ENCODE assay signal across 22 cellular contexts in the genomic region with DNA sequence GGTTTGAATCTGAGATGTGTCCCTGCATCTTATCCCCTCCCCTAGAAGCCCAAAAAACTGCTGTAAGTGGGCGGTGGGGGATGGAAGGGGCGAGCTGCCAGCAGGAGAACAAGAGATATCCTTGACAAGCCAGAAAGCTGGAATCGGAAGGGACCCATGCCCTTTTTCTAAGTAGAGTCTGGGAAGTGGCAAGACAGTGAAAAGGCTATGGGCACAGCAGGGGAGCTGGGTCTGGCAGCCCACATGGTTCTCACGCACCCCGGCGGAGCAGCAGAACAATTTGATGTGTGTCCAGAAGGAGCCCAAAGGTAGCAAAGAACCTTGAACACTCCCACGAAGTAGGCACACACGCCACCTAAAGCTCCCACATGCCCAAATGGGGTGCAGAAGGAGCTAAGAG. TPM values are rescaled to one million over a fixed set of nuclear protein-coding genes. Genes with fewer than 3 reads are reported as not detected.
DNase-seq lines count a peak whose midpoint lies in the region; ATAC-seq lines count a peak whose summit lies in the region.
"Had no signal": no experiment of that assay in that cellular context is flagged by ENCODE, and none has a peak within 500 bp of the region (broad histone marks: within the 10 kb centered on the region; RNA-seq: fewer than 3 reads in every experiment).

No MANE protein-coding gene starts in this region.

- CTCF ChIA-PET in CD4-positive, alpha-beta memory T cell (lab: Charles Lee; ENCODE audit: partially characterized antibody), result interaction anchor here (0.6 to 3.1 kb wide), 4 partner anchors 10 to 27 kb away, joined by 3 to 16 read pairs (median 4); no protein-coding TSS in a partner anchor

- H3K9me3 ChIP-seq in CD4-positive, alpha-beta memory T cell (ENCODE audit: control insufficient read depth in 1 of 2, low read length in 2 of 2), result no peaks in the 10 kb centered on the region
- H3K9me3 ChIP-seq: BLaER1, psoas muscle, SJCRH30, suprapubic skin had no signal

- H3K4me1 ChIP-seq in CD4-positive, alpha-beta memory T cell (ENCODE audit: insufficient read depth, low read length), result peaks cover 27% of the 10 kb centered on the region
- H3K4me1 ChIP-seq: psoas muscle, SJCRH30 had no signal

- H3K27me3 Mint-ChIP-seq in T-helper 1 cell treated with Interleukin-12 subunit alpha and Interleukin-12 subunit beta and Interleukin-4 antibody, amounts not matched to agents 30 μg/mL and 1 μg/mL, for 36 hours (ENCODE audit: low read depth), result no peaks in the 10 kb centered on the region
- no peaks in the 10 kb centered on the region for H3K27me3 Mint-ChIP-seq in CD4-positive, alpha-beta memory T cell
- H3K27me3 Mint-ChIP-seq in activated T-helper 17 cell treated with anti-CD3 and anti-CD28 coated beads, Interleukin-2, amount 50 U/mL, for 72 hours, result no peaks in the 10 kb centered on the region
- no peaks in the 10 kb centered on the region for H3K27me3 Mint-ChIP-seq in natural killer cell treated with Interleukin-12 subunit alpha and Interleukin-12 subunit beta and Interleukin-15 and Interleukin-18, amount 100 ng/mL, for 72 hours
- H3K27me3 Mint-ChIP-seq: activated CD4-positive, alpha-beta T cell treated with anti-CD3 and anti-CD28 coated beads for 36 hours; activated naive CD8-positive, alpha-beta T cell had no signal

- no peaks in the 10 kb centered on the region for H3K27me3 ChIP-seq in CD4-positive, alpha-beta memory T cell (ENCODE audit: insufficient read depth, low read length)
- H3K27me3 ChIP-seq: BLaER1, brain microvascular endothelial cell, hepatocyte, SJCRH30, suprapubic skin had no signal

- H3K9me3 Mint-ChIP-seq in T-helper 1 cell treated with Interleukin-12 subunit alpha and Interleukin-12 subunit beta and Interleukin-4 antibody, amounts not matched to agents 30 μg/mL and 1 μg/mL, for 36 hours, result no peaks in the 10 kb centered on the region
- H3K9me3 Mint-ChIP-seq in CD4-positive, alpha-beta memory T cell, result no peaks in the 10 kb centered on the region
- no peaks in the 10 kb centered on the region for H3K9me3 Mint-ChIP-seq in activated T-helper 17 cell treated with anti-CD3 and anti-CD28 coated beads, Interleukin-2, amount 50 U/mL, for 72 hours
- no peaks in the 10 kb centered on the region for H3K9me3 Mint-ChIP-seq in natural killer cell treated with Interleukin-12 subunit alpha and Interleukin-12 subunit beta and Interleukin-15 and Interleukin-18, amount 100 ng/mL, for 72 hours
- H3K9me3 Mint-ChIP-seq: nephron had no signal

- no peak for DNase-seq in T-helper 1 cell
- no peak for DNase-seq in CD4-positive, alpha-beta memory T cell
- no peak for DNase-seq in natural killer cell treated with Interleukin-12 subunit alpha and Interleukin-12 subunit beta and Interleukin-15 and Interleukin-18, amount 100 ng/mL, for 72 hours (ENCODE audit: low spot score)
- no peak for DNase-seq in occipital lobe (lab: John Stamatoyannopoulos, UW)
- DNase-seq in left ventricle myocardium superior, result no peak
- DNase-seq: activated CD4-positive, alpha-beta T cell treated with anti-CD3 and anti-CD28 coated beads for 36 hours; brain microvascular endothelial cell; dermis blood vessel endothelial cell; foreskin fibroblast; NCI-H1436; NCI-H526 treated with DMSO at 0.1 percent for 48 hours; SJCRH30; stimulated activated CD4-positive, alpha-beta T cell treated with anti-CD3 and anti-CD28 coated beads, Interleukin-4, amount 100 ng/mL, for 1 hour had no signal

- peak overlapping the region; percentile 97 for H3K27ac Mint-ChIP-seq in T-helper 1 cell treated with Interleukin-12 subunit alpha and Interleukin-12 subunit beta and Interleukin-4 antibody, amounts not matched to agents 30 μg/mL and 1 μg/mL, for 36 hours
- H3K27ac Mint-ChIP-seq in CD4-positive, alpha-beta memory T cell, result peak overlapping the region; percentile 32 to 78 (median 38)
- H3K27ac Mint-ChIP-seq in activated T-helper 17 cell treated with anti-CD3 and anti-CD28 coated beads, Interleukin-2, amount 50 U/mL, for 72 hours, result peak overlapping the region; percentile 63
- peak overlapping the region; percentile 93 to 96 for H3K27ac Mint-ChIP-seq in natural killer cell treated with Interleukin-12 subunit alpha and Interleukin-12 subunit beta and Interleukin-15 and Interleukin-18, amount 100 ng/mL, for 72 hours
- H3K27ac Mint-ChIP-seq: activated naive CD8-positive, alpha-beta T cell; nephron had no signal

- H3K27ac ChIP-seq in CD4-positive, alpha-beta memory T cell (ENCODE audit: low read depth, low read length), result no peak overlapping the region
- H3K27ac ChIP-seq: BLaER1, brain microvascular endothelial cell, hepatocyte, SJCRH30 had no signal

- no peak overlapping the region for H3K4me3 ChIP-seq in CD4-positive, alpha-beta memory T cell (ENCODE audit: low read length in 2 of 2)
- H3K4me3 ChIP-seq: BLaER1, hepatocyte, psoas muscle, SJCRH30, suprapubic skin had no signal

- H3K36me3 Mint-ChIP-seq in T-helper 1 cell treated with Interleukin-12 subunit alpha and Interleukin-12 subunit beta and Interleukin-4 antibody, amounts not matched to agents 30 μg/mL and 1 μg/mL, for 36 hours (ENCODE audit: low read depth), result peaks cover 11% of the 10 kb centered on the region
- H3K36me3 Mint-ChIP-seq in CD4-positive, alpha-beta memory T cell, result no peaks in the 10 kb centered on the region
- no peaks in the 10 kb centered on the region for H3K36me3 Mint-ChIP-seq in activated T-helper 17 cell treated with anti-CD3 and anti-CD28 coated beads, Interleukin-2, amount 50 U/mL, for 72 hours (ENCODE audit: low read depth)
- H3K36me3 Mint-ChIP-seq in natural killer cell treated with Interleukin-12 subunit alpha and Interleukin-12 subunit beta and Interleukin-15 and Interleukin-18, amount 100 ng/mL, for 72 hours, result no peaks in the 10 kb centered on the region

- intact Hi-C loops in CD4-positive, alpha-beta memory T cell (cut with micrococcal nuclease), result no loop called here
- intact Hi-C loops in left ventricle myocardium superior (cut with micrococcal nuclease), result no loop called here

- no peak overlapping the region for H3K4me3 Mint-ChIP-seq in T-helper 1 cell treated with Interleukin-12 subunit alpha and Interleukin-12 subunit beta and Interleukin-4 antibody, amounts not matched to agents 30 μg/mL and 1 μg/mL, for 36 hours
- no peak overlapping the region for H3K4me3 Mint-ChIP-seq in CD4-positive, alpha-beta memory T cell
- peak overlapping the region; percentile 70 for H3K4me3 Mint-ChIP-seq in activated T-helper 17 cell treated with anti-CD3 and anti-CD28 coated beads, Interleukin-2, amount 50 U/mL, for 72 hours
- no peak overlapping the region for H3K4me3 Mint-ChIP-seq in natural killer cell treated with Interleukin-12 subunit alpha and Interleukin-12 subunit beta and Interleukin-15 and Interleukin-18, amount 100 ng/mL, for 72 hours
- H3K4me3 Mint-ChIP-seq: activated CD4-positive, alpha-beta T cell treated with anti-CD3 and anti-CD28 coated beads for 36 hours; activated naive CD8-positive, alpha-beta T cell; nephron had no signal

- POLR2A ChIA-PET in CD4-positive, alpha-beta memory T cell (lab: Charles Lee; ENCODE audit: partially characterized antibody), result no interaction called here

- H3K36me3 ChIP-seq in CD4-positive, alpha-beta memory T cell (ENCODE audit: insufficient read depth, low read length), result no peaks in the 10 kb centered on the region
- H3K36me3 ChIP-seq: BLaER1, brain microvascular endothelial cell, SJCRH30, suprapubic skin had no signal

- ATAC-seq in activated T-helper 17 cell treated with anti-CD3 and anti-CD28 coated beads, Interleukin-2, amount 50 U/mL, for 72 hours (replicated peaks), result no peak
- ATAC-seq in natural killer cell treated with Interleukin-12 subunit alpha and Interleukin-12 subunit beta and Interleukin-15 and Interleukin-18, amount 100 ng/mL, for 72 hours, result no peak
- ATAC-seq in left ventricle myocardium superior, result no peak
- ATAC-seq in GM21447 (IDR thresholded peaks at IDR 0.05; ENCODE audit: unreplicated experiment), result no peak
- ATAC-seq: activated CD4-positive, alpha-beta T cell treated with anti-CD3 and anti-CD28 coated beads for 36 hours had no signal

- H3K4me1 Mint-ChIP-seq in T-helper 1 cell treated with Interleukin-12 subunit alpha and Interleukin-12 subunit beta and Interleukin-4 antibody, amounts not matched to agents 30 μg/mL and 1 μg/mL, for 36 hours (ENCODE audit: low read depth), result peaks cover 40% of the 10 kb centered on the region
- peaks cover 15 to 27% (median 21%) of the 10 kb centered on the region in 4 donors for H3K4me1 Mint-ChIP-seq in CD4-positive, alpha-beta memory T cell
- H3K4me1 Mint-ChIP-seq in activated T-helper 17 cell treated with anti-CD3 and anti-CD28 coated beads, Interleukin-2, amount 50 U/mL, for 72 hours, result peaks cover 33% of the 10 kb centered on the region
- peaks cover 39 to 43% of the 10 kb centered on the region in 2 donors for H3K4me1 Mint-ChIP-seq in natural killer cell treated with Interleukin-12 subunit alpha and Interleukin-12 subunit beta and Interleukin-15 and Interleukin-18, amount 100 ng/mL, for 72 hours (ENCODE audit: low read depth in 2 of 2)
- H3K4me1 Mint-ChIP-seq: nephron had no signal

RNA-seq across cellular contexts. Expression of a gene that starts 31.7 kb away (rescaled TPM):
- total RNA-seq in CD4-positive, alpha-beta memory T cell, result 10 to 100 TPM; 81.6 to 87.3 TPM
- 100 to 1,000 TPM; 215 to 248 TPM for polyA plus RNA-seq in CD4-positive, alpha-beta memory T cell
- total RNA-seq in activated T-helper 17 cell treated with anti-CD3 and anti-CD28 coated beads, Interleukin-2, amount 50 U/mL, for 72 hours, result 10 to 100 TPM; 50.6 to 64.2 TPM
- total RNA-seq in natural killer cell treated with Interleukin-12 subunit alpha and Interleukin-12 subunit beta and Interleukin-15 and Interleukin-18, amount 100 ng/mL, for 72 hours, result 10 to 100 TPM; 68.3 to 78.1 TPM
- 50.1 TPM for total RNA-seq in occipital lobe
- 88.3 TPM for total RNA-seq in left ventricle myocardium superior

RNA-seq across cellular contexts. Expression of a gene that starts 38.6 kb away (rescaled TPM):
- total RNA-seq in CD4-positive, alpha-beta memory T cell, result 10 to 100 TPM; 60.0 to 60.5 TPM
- polyA plus RNA-seq in CD4-positive, alpha-beta memory T cell, result 10 to 100 TPM; 68.8 to 71.9 TPM
- total RNA-seq in activated T-helper 17 cell treated with anti-CD3 and anti-CD28 coated beads, Interleukin-2, amount 50 U/mL, for 72 hours, result 100 to 1,000 TPM; 346 to 572 TPM
- 100 to 1,000 TPM; 288 to 377 TPM for total RNA-seq in natural killer cell treated with Interleukin-12 subunit alpha and Interleukin-12 subunit beta and Interleukin-15 and Interleukin-18, amount 100 ng/mL, for 72 hours
- 40.9 TPM for total RNA-seq in occipital lobe
- 32.6 TPM for total RNA-seq in left ventricle myocardium superior

RNA-seq across cellular contexts. Expression of a gene that starts 45.6 kb away (rescaled TPM):
- total RNA-seq in CD4-positive, alpha-beta memory T cell, result 10 to 100 TPM; 59.4 to 59.8 TPM
- 10 to 100 TPM; 53.7 to 57.0 TPM for polyA plus RNA-seq in CD4-positive, alpha-beta memory T cell
- 10 to 100 TPM; 53.8 to 70.5 TPM for total RNA-seq in activated T-helper 17 cell treated with anti-CD3 and anti-CD28 coated beads, Interleukin-2, amount 50 U/mL, for 72 hours
- total RNA-seq in natural killer cell treated with Interleukin-12 subunit alpha and Interleukin-12 subunit beta and Interleukin-15 and Interleukin-18, amount 100 ng/mL, for 72 hours, result 10 to 100 TPM; 48.7 to 52.0 TPM
- total RNA-seq in occipital lobe (67.2 TPM), left ventricle myocardium superior (68.9 TPM)

Comparison
In these comparisons a context has a peak if more than half of its experiments do, and no peak if none do; other contexts are left out.
1. H3K27ac Mint-ChIP-seq: peak in every context shown above with its lines; median percentile 97 in T-helper 1 cell treated with Interleukin-12 subunit alpha and Interleukin-12 subunit beta and Interleukin-4 antibody, amounts not matched to agents 30 μg/mL and 1 μg/mL, for 36 hours; 94 in natural killer cell treated with Interleukin-12 subunit alpha and Interleukin-12 subunit beta and Interleukin-15 and Interleukin-18, amount 100 ng/mL, for 72 hours; 63 in activated T-helper 17 cell treated with anti-CD3 and anti-CD28 coated beads, Interleukin-2, amount 50 U/mL, for 72 hours; 38 in CD4-positive, alpha-beta memory T cell.